1 cellular context compared by ENCODE assay signal in the genomic region with DNA sequence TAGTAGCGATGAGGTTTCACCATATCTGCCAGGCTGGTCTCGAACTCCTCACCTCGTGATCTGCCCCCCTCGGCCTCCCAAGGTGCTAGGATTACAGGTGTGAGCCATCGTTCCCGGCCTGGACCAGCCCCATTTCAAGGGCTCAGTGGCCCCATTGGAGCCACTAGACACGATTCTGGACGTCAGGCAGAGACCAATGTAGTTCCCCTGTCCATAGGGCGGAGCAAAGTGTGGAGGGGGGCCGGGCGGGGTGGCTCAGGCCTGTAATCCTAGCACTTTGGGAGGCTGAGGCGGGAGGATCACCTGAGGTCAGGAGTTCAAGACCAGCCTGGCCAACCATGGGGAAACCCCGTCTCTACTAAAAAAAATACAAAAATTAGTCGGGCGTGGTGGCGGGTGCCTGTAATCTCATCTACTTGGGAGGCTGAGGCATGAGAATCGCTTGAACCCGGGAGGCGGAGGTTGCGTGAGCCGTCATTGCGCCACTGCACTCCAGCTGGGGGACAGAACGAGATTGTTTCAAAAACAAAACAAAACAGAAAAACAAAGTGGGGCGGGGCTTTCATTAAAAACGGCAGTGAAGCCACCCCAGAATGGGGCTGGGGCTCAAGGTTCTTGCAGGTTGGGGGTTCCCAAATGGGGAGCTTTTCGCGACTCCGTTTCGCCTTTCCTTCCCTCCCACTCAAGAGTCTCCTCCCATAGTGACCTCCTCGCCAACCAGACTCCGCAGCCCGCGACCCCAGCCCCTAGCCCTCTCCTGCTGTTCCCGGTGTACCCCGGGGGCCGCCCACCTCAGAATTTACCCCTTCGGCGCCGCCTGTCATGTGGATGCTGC.
TF ChIP-seq lines count a peak whose summit lies in the region.

No MANE protein-coding gene starts in this region.

TF ChIP-seq in K562, 482 proteins besides CTCF, POLR2A, EP300 and RAD21 (continued from another document):
- TF ChIP-seq, protein P1, sequence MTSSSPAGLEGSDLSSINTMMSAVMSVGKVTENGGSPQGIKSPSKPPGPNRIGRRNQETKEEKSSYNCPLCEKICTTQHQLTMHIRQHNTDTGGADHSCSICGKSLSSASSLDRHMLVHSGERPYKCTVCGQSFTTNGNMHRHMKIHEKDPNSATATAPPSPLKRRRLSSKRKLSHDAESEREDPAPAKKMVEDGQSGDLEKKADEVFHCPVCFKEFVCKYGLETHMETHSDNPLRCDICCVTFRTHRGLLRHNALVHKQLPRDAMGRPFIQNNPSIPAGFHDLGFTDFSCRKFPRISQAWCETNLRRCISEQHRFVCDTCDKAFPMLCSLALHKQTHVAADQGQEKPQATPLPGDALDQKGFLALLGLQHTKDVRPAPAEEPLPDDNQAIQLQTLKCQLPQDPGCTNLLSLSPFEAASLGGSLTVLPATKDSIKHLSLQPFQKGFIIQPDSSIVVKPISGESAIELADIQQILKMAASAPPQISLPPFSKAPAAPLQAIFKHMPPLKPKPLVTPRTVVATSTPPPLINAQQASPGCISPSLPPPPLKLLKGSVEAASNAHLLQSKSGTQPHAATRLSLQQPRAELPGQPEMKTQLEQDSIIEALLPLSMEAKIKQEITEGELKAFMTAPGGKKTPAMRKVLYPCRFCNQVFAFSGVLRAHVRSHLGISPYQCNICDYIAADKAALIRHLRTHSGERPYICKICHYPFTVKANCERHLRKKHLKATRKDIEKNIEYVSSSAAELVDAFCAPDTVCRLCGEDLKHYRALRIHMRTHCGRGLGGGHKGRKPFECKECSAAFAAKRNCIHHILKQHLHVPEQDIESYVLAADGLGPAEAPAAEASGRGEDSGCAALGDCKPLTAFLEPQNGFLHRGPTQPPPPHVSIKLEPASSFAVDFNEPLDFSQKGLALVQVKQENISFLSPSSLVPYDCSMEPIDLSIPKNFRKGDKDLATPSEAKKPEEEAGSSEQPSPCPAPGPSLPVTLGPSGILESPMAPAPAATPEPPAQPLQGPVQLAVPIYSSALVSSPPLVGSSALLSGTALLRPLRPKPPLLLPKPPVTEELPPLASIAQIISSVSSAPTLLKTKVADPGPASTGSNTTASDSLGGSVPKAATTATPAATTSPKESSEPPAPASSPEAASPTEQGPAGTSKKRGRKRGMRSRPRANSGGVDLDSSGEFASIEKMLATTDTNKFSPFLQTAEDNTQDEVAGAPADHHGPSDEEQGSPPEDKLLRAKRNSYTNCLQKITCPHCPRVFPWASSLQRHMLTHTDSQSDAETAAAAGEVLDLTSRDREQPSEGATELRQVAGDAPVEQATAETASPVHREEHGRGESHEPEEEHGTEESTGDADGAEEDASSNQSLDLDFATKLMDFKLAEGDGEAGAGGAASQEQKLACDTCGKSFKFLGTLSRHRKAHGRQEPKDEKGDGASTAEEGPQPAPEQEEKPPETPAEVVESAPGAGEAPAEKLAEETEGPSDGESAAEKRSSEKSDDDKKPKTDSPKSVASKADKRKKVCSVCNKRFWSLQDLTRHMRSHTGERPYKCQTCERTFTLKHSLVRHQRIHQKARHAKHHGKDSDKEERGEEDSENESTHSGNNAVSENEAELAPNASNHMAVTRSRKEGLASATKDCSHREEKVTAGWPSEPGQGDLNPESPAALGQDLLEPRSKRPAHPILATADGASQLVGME (CRISPR knock-in tag; IDR thresholded peaks at IDR 0.05), result no peak
- TF ChIP-seq RBM14 (IDR thresholded peaks at IDR 0.05; ENCODE audit: borderline replicate concordance, insufficient read depth, low read depth, low read length) (no peak), KDM5B (IDR thresholded peaks at IDR 0.05; ENCODE audit: insufficient replicate concordance, low read depth, low read length) (no peak)
